8 cellular contexts compared by ENCODE assay signal in the genomic region with DNA sequence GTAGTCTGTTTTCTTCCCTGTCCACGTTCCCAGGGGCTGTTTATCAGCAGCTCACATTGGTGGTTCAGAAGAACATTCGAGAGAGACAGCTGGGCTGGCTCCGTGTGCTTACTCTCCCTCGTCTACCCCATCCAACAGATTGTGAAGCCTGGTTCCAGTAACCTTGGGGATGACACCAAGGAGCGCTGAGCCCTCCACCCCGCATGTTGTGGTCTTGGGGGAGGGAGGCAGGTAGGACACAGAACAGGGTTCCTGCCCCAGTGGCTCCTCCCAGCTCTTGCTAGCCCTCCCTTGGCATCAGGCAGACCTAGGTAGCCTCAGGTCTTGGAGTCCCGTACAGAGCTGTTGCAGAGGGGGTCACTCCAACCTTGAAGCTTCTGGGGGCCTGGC. TPM values are rescaled to one million over a fixed set of nuclear protein-coding genes. Genes with fewer than 3 reads are reported as not detected.
DNase-seq lines count a peak whose midpoint lies in the region; ATAC-seq and TF ChIP-seq lines count a peak whose summit lies in the region.

No MANE protein-coding gene starts in this region.

- H3K9me3 ChIP-seq in T-helper 17 cell (ENCODE audit: control insufficient read depth, low read length, poor library complexity, severe bottlenecking) (no peaks in the 10 kb centered on the region), right cardiac atrium (ENCODE audit: control insufficient read depth, low read length) (no peaks in the 10 kb centered on the region), subcutaneous abdominal adipose tissue (ENCODE audit: control insufficient read depth in 5 of 5, low read length in 5 of 5) (no peaks in the 10 kb centered on the region)

- intact Hi-C loops in right cardiac atrium (cut with DNase I) = loop anchor here in 1 of 4 donors (5.0 to 10.0 kb wide), 2 partner anchors 32 to 75 kb away; a partner anchor contains a TSS

- no peak for DNase-seq in activated CD8-positive, alpha-beta memory T cell treated with anti-CD3 and anti-CD28 coated beads, Interleukin-2, amount 10 ng/mL, durations not matched to agents 7 days and 5 days
- no peak for DNase-seq in activated CD8-positive, alpha-beta memory T cell treated with anti-CD3 and anti-CD28 coated beads, Interleukin-2, amount 50 U/mL, for 4 hours
- DNase-seq in T-helper 17 cell (no peak), right cardiac atrium (peak in 1 of 3 donors; percentile 48), retina (no peak), endothelial cell (ENCODE audit: low spot score) (no peak), HuH-7 (ENCODE audit: low spot score) (no peak)

- peak overlapping the region in 1 of 5 donors; percentile 15 for H3K9ac ChIP-seq in subcutaneous abdominal adipose tissue (ENCODE audit: low read length in 5 of 5)

- peaks cover 100% of the 10 kb centered on the region for H3K4me1 Mint-ChIP-seq in activated CD8-positive, alpha-beta memory T cell treated with anti-CD3 and anti-CD28 coated beads, Interleukin-2, amount 10 ng/mL, durations not matched to agents 7 days and 5 days
- peaks cover 86% of the 10 kb centered on the region for H3K4me1 Mint-ChIP-seq in T-helper 17 cell
- H3K4me1 Mint-ChIP-seq in endothelial cell (ENCODE audit: unreplicated experiment) = peaks cover 42% of the 10 kb centered on the region

- no peak overlapping the region for H3K4me3 ChIP-seq in right cardiac atrium (ENCODE audit: low read length)
- H3K4me3 ChIP-seq in subcutaneous abdominal adipose tissue (ENCODE audit: low read depth in 1 of 5, low read length in 5 of 5) = no peak overlapping the region

- no peaks in the 10 kb centered on the region for H3K9me3 Mint-ChIP-seq in activated CD8-positive, alpha-beta memory T cell treated with anti-CD3 and anti-CD28 coated beads, Interleukin-2, amount 10 ng/mL, durations not matched to agents 7 days and 5 days (ENCODE audit: low read depth)
- H3K9me3 Mint-ChIP-seq in endothelial cell (ENCODE audit: unreplicated experiment) = no peaks in the 10 kb centered on the region

- peak overlapping the region; percentile 100 for H3K27ac Mint-ChIP-seq in activated CD8-positive, alpha-beta memory T cell treated with anti-CD3 and anti-CD28 coated beads, Interleukin-2, amount 10 ng/mL, durations not matched to agents 7 days and 5 days
- H3K27ac Mint-ChIP-seq in T-helper 17 cell (peak overlapping the region; percentile 99), endothelial cell (ENCODE audit: unreplicated experiment) (no peak overlapping the region)

- peak overlapping the region; percentile 72 for H3K4me3 Mint-ChIP-seq in activated CD8-positive, alpha-beta memory T cell treated with anti-CD3 and anti-CD28 coated beads, Interleukin-2, amount 10 ng/mL, durations not matched to agents 7 days and 5 days
- H3K4me3 Mint-ChIP-seq in T-helper 17 cell (peak overlapping the region; percentile 95), endothelial cell (ENCODE audit: unreplicated experiment) (no peak overlapping the region)

- no peaks in the 10 kb centered on the region for H3K27me3 Mint-ChIP-seq in activated CD8-positive, alpha-beta memory T cell treated with anti-CD3 and anti-CD28 coated beads, Interleukin-2, amount 10 ng/mL, durations not matched to agents 7 days and 5 days
- H3K27me3 Mint-ChIP-seq in T-helper 17 cell (no peaks in the 10 kb centered on the region), endothelial cell (ENCODE audit: unreplicated experiment) (peaks cover 5% of the 10 kb centered on the region)

- H3K36me3 ChIP-seq in subcutaneous abdominal adipose tissue (ENCODE audit: control insufficient read depth in 5 of 5, insufficient read depth in 5 of 5, low read length in 5 of 5) = peaks cover 0 to 11% (median 2%) of the 10 kb centered on the region in 5 donors

- ATAC-seq in activated CD8-positive, alpha-beta memory T cell treated with anti-CD3 and anti-CD28 coated beads, Interleukin-2, amount 10 ng/mL, durations not matched to agents 7 days and 5 days = no peak
- ATAC-seq in T-helper 17 cell (no peak), right cardiac atrium (no peak)

- 43% methylated on average over 7 of the region's 7 CpGs for WGBS in right cardiac atrium

- H3K27me3 ChIP-seq in right cardiac atrium (ENCODE audit: control insufficient read depth, insufficient read depth) (no peaks in the 10 kb centered on the region), subcutaneous abdominal adipose tissue (ENCODE audit: control insufficient read depth in 5 of 5, insufficient read depth in 4 of 5, low read length in 5 of 5) (no peaks in the 10 kb centered on the region)

- peak overlapping the region; percentile 46 for H3K27ac ChIP-seq in right cardiac atrium (ENCODE audit: low read length)
- peak overlapping the region; percentile 30 for H3K27ac ChIP-seq in subcutaneous abdominal adipose tissue (ENCODE audit: low read depth, low read length)

- no peak for TF ChIP-seq CTCF in endothelial cell (IDR thresholded peaks at IDR 0.05; ENCODE audit: unreplicated experiment)

- CTCF ChIA-PET in activated CD8-positive, alpha-beta memory T cell treated with anti-CD3 and anti-CD28 coated beads, Interleukin-2, amount 10 ng/mL, durations not matched to agents 7 days and 5 days (lab: Charles Lee) = interaction anchor here (0.9 to 15.1 kb wide), 8 partner anchors 10 to 129 kb away, joined by 3 to 215 read pairs (median 6); no protein-coding TSS in a partner anchor

- H3K36me3 Mint-ChIP-seq in activated CD8-positive, alpha-beta memory T cell treated with anti-CD3 and anti-CD28 coated beads, Interleukin-2, amount 10 ng/mL, durations not matched to agents 7 days and 5 days = peaks cover 38% of the 10 kb centered on the region
- H3K36me3 Mint-ChIP-seq in T-helper 17 cell (ENCODE audit: low read depth) (peaks cover 6% of the 10 kb centered on the region), endothelial cell (ENCODE audit: low read depth, unreplicated experiment) (peaks cover 9% of the 10 kb centered on the region)

- peaks cover 65% of the 10 kb centered on the region for H3K4me1 ChIP-seq in right cardiac atrium (ENCODE audit: control insufficient read depth, insufficient read depth, low read length)
- H3K4me1 ChIP-seq in subcutaneous abdominal adipose tissue (ENCODE audit: control insufficient read depth in 5 of 5, insufficient read depth in 5 of 5, low read length in 5 of 5) = peaks cover 29 to 90% (median 89%) of the 10 kb centered on the region in 5 donors

RNA-seq across cellular contexts. Expression of a gene that starts 33.1 kb away (rescaled TPM):
- total RNA-seq in activated CD8-positive, alpha-beta memory T cell treated with anti-CD3 and anti-CD28 coated beads, Interleukin-2, amount 10 ng/mL, durations not matched to agents 7 days and 5 days = 100 to 1,000 TPM; 163 to 206 TPM
- total RNA-seq in T-helper 17 cell (100 to 1,000 TPM; 184 to 226 TPM), right cardiac atrium (100 to 1,000 TPM in 2 of 4 donors, 10 to 100 TPM in 2; 42.3 to 108 (median 88.2) TPM), endothelial cell (ENCODE audit: unreplicated experiment) (45.1 TPM)
- polyA plus RNA-seq in right cardiac atrium = 52.7 TPM
